Comparison of ENCODE assay signal across 1 cellular context in the genomic region with DNA sequence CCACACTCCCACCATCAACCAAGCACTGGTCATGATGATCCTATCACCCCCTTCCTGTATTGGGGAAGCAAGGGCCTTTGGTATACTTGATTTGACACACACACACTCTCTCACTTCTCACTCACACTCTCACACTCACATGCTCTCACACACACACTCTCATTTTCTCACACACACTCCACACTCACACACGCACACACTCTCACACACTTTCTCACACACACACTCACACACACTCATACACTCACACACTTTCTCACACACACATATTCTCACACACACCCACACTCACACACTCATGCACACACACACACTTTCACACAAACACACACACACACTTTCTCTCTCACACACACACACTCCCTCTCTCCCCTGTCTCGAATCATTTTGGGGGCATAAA.
TF ChIP-seq lines count a peak whose summit lies in the region.

No MANE protein-coding gene starts in this region.

TF ChIP-seq in GM12878, 131 proteins besides CTCF, POLR2A, EP300 and RAD21:
- no peak for TF ChIP-seq IRF4 (IDR thresholded peaks at IDR 0.05; ENCODE audit: low read depth, low read length)
- TF ChIP-seq, protein P1, sequence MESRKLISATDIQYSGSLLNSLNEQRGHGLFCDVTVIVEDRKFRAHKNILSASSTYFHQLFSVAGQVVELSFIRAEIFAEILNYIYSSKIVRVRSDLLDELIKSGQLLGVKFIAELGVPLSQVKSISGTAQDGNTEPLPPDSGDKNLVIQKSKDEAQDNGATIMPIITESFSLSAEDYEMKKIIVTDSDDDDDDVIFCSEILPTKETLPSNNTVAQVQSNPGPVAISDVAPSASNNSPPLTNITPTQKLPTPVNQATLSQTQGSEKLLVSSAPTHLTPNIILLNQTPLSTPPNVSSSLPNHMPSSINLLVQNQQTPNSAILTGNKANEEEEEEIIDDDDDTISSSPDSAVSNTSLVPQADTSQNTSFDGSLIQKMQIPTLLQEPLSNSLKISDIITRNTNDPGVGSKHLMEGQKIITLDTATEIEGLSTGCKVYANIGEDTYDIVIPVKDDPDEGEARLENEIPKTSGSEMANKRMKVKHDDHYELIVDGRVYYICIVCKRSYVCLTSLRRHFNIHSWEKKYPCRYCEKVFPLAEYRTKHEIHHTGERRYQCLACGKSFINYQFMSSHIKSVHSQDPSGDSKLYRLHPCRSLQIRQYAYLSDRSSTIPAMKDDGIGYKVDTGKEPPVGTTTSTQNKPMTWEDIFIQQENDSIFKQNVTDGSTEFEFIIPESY (IDR thresholded peaks at IDR 0.05) = no peak
- peak; percentile 93 for TF ChIP-seq HDGF (IDR thresholded peaks at IDR 0.05)
- TF ChIP-seq, protein P2, sequence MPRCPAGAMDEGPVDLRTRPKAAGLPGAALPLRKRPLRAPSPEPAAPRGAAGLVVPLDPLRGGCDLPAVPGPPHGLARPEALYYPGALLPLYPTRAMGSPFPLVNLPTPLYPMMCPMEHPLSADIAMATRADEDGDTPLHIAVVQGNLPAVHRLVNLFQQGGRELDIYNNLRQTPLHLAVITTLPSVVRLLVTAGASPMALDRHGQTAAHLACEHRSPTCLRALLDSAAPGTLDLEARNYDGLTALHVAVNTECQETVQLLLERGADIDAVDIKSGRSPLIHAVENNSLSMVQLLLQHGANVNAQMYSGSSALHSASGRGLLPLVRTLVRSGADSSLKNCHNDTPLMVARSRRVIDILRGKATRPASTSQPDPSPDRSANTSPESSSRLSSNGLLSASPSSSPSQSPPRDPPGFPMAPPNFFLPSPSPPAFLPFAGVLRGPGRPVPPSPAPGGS (IDR thresholded peaks at IDR 0.05; ENCODE audit: borderline replicate concordance, insufficient read depth, low read depth, low read length, poor library complexity, severe bottlenecking) = peak; percentile 62
- no peak for TF ChIP-seq ZNF24 (IDR thresholded peaks at IDR 0.05)
- TF ChIP-seq, protein P3, sequence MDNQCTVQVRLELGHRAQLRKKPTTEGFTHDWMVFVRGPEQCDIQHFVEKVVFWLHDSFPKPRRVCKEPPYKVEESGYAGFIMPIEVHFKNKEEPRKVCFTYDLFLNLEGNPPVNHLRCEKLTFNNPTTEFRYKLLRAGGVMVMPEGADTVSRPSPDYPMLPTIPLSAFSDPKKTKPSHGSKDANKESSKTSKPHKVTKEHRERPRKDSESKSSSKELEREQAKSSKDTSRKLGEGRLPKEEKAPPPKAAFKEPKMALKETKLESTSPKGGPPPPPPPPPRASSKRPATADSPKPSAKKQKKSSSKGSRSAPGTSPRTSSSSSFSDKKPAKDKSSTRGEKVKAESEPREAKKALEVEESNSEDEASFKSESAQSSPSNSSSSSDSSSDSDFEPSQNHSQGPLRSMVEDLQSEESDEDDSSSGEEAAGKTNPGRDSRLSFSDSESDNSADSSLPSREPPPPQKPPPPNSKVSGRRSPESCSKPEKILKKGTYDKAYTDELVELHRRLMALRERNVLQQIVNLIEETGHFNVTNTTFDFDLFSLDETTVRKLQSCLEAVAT (IDR thresholded peaks at IDR 0.05) = peak; percentile 52; the same call in 1 of the 2 replicates
- peak; percentile 83 for TF ChIP-seq NBN (IDR thresholded peaks at IDR 0.05)
- TF ChIP-seq, protein P4, sequence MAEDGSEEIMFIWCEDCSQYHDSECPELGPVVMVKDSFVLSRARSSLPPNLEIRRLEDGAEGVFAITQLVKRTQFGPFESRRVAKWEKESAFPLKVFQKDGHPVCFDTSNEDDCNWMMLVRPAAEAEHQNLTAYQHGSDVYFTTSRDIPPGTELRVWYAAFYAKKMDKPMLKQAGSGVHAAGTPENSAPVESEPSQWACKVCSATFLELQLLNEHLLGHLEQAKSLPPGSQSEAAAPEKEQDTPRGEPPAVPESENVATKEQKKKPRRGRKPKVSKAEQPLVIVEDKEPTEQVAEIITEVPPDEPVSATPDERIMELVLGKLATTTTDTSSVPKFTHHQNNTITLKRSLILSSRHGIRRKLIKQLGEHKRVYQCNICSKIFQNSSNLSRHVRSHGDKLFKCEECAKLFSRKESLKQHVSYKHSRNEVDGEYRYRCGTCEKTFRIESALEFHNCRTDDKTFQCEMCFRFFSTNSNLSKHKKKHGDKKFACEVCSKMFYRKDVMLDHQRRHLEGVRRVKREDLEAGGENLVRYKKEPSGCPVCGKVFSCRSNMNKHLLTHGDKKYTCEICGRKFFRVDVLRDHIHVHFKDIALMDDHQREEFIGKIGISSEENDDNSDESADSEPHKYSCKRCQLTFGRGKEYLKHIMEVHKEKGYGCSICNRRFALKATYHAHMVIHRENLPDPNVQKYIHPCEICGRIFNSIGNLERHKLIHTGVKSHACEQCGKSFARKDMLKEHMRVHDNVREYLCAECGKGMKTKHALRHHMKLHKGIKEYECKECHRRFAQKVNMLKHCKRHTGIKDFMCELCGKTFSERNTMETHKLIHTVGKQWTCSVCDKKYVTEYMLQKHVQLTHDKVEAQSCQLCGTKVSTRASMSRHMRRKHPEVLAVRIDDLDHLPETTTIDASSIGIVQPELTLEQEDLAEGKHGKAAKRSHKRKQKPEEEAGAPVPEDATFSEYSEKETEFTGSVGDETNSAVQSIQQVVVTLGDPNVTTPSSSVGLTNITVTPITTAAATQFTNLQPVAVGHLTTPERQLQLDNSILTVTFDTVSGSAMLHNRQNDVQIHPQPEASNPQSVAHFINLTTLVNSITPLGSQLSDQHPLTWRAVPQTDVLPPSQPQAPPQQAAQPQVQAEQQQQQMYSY (CRISPR knock-in tag; IDR thresholded peaks at IDR 0.05) = no peak
- TF ChIP-seq, protein P5, sequence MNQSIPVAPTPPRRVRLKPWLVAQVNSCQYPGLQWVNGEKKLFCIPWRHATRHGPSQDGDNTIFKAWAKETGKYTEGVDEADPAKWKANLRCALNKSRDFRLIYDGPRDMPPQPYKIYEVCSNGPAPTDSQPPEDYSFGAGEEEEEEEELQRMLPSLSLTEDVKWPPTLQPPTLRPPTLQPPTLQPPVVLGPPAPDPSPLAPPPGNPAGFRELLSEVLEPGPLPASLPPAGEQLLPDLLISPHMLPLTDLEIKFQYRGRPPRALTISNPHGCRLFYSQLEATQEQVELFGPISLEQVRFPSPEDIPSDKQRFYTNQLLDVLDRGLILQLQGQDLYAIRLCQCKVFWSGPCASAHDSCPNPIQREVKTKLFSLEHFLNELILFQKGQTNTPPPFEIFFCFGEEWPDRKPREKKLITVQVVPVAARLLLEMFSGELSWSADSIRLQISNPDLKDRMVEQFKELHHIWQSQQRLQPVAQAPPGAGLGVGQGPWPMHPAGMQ (IDR thresholded peaks at IDR 0.05; ENCODE audit: borderline replicate concordance) = no peak
- peak in 1 of 2 experiments; percentile 23; a peak in 1 of 4 replicates for TF ChIP-seq IKZF2 (IDR thresholded peaks at IDR 0.05)
- TF ChIP-seq, protein P6, sequence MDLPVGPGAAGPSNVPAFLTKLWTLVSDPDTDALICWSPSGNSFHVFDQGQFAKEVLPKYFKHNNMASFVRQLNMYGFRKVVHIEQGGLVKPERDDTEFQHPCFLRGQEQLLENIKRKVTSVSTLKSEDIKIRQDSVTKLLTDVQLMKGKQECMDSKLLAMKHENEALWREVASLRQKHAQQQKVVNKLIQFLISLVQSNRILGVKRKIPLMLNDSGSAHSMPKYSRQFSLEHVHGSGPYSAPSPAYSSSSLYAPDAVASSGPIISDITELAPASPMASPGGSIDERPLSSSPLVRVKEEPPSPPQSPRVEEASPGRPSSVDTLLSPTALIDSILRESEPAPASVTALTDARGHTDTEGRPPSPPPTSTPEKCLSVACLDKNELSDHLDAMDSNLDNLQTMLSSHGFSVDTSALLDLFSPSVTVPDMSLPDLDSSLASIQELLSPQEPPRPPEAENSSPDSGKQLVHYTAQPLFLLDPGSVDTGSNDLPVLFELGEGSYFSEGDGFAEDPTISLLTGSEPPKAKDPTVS (IDR thresholded peaks at IDR 0.05; ENCODE audit: low read depth, low read length) = no peak
- TF ChIP-seq NR2F1 (conservative IDR thresholded peaks at IDR 0.05) = no peak
